Comparison of ENCODE assay signal across 1 cellular context in the genomic region with DNA sequence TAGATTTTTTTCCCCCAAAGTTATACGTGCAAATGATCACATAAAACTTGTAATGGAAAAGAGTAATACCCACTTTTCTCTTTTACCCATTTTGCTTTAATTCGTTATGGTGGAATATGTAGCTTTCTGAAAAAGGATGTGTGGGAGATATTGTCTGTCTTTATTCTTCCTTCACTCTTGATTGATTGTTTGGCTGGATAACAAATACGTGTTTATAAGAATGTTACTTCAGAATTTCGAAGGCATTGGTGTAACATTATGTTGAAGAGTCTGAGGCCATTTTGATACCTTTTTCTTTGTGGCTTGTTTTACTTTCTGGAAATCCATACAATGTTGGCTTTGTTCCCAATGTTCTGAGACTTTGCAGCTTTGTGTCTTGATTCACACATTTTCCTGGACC.
TF ChIP-seq lines count a peak whose summit lies in the region.

No MANE protein-coding gene starts in this region.

TF ChIP-seq in GM23338, 12 proteins besides CTCF, POLR2A, EP300 and RAD21 (continued from another document):
- TF ChIP-seq REST (IDR thresholded peaks at IDR 0.05; ENCODE audit: unreplicated experiment): no peak
- TF ChIP-seq ZNF331 (CRISPR knock-in tag; IDR thresholded peaks at IDR 0.05; ENCODE audit: low read depth): no peak
- no peak for TF ChIP-seq ETS1 (IDR thresholded peaks at IDR 0.05)
- TF ChIP-seq ZNF114 (CRISPR knock-in tag; IDR thresholded peaks at IDR 0.05): no peak
- TF ChIP-seq EZH2 (IDR thresholded peaks at IDR 0.05; ENCODE audit: low read depth, unreplicated experiment): no peak
- no peak for TF ChIP-seq JUNB (IDR thresholded peaks at IDR 0.05; ENCODE audit: unreplicated experiment)
